ENCODE assay signal across 8 cellular contexts in the genomic region with DNA sequence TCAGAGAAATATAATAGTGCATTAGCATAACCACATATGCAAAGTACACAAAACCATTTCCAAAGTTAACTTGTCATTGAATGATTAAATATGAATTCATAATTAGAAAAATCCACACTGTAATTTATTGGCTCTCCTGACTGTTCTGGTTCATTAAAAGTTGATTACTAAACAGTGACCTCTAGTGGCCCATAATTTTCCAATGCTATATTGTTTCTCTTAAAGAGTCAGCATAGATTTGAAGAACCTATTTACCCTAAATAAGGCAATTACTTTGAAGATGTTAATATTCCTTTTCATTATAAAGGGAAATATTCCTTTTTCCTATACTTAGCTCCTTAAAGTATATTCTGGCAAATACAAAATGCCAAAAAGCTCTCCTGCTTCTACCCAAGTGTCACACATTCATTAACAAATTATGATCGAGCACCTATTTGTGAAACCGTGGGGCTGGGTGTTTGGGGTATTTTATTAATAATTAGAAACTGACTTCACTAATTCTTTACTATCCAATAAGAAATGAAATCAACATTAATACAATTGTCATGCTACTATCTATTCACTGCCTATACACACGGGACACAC.
A peak's percentile ranks its signal among the peaks of the same experiment; 100 is the strongest.
DNase-seq lines count a peak whose midpoint lies in the region; ATAC-seq and TF ChIP-seq lines count a peak whose summit lies in the region.

No MANE protein-coding gene starts in this region.

- no peak overlapping the region for H3K23ac ChIP-seq in mesenchymal stem cell (ENCODE audit: low read length in 2 of 2)

- H3K9me3 Mint-ChIP-seq in CD14-positive monocyte = no peaks in the 10 kb centered on the region
- no peaks in the 10 kb centered on the region for H3K9me3 Mint-ChIP-seq in stimulated activated naive B cell treated with anti-CD40 and anti-IgM and Interleukin-4, amounts not matched to agents 10 μg/mL and 1 μg/mL and 100 μg/mL, for 72 hours

- no peak overlapping the region for H3K4me2 ChIP-seq in mesenchymal stem cell (ENCODE audit: low read length, poor library complexity, severe bottlenecking)

- no peak overlapping the region for H4K8ac ChIP-seq in mesenchymal stem cell (ENCODE audit: low read length)

- peaks cover 0 to 6% of the 10 kb centered on the region in 2 experiments for H3K36me3 ChIP-seq in mesenchymal stem cell (ENCODE audit: control insufficient read depth in 1 of 2, insufficient read depth in 2 of 2, low read depth in 1 of 2, low read length in 2 of 2)

- peak; percentile 73 for TF ChIP-seq CTCF in CD14-positive monocyte (IDR thresholded peaks at IDR 0.05)

- no peak overlapping the region for H3K4me3 Mint-ChIP-seq in CD14-positive monocyte
- no peak overlapping the region for H3K4me3 Mint-ChIP-seq in stimulated activated naive B cell treated with anti-CD40 and anti-IgM and Interleukin-4, amounts not matched to agents 10 μg/mL and 1 μg/mL and 100 μg/mL, for 72 hours

- H2AFZ ChIP-seq in mesenchymal stem cell (ENCODE audit: low read depth, low read length) = no peak overlapping the region

- no peaks in the 10 kb centered on the region for H3K9me3 ChIP-seq in mesenchymal stem cell (ENCODE audit: control insufficient read depth, low read length)

- intact Hi-C loops in CD14-positive monocyte (cut with micrococcal nuclease) = loop anchor here in 1 of 2 donors (5.0 kb wide), 1 partner anchor 384 kb away; no protein-coding TSS in a partner anchor

- no peaks in the 10 kb centered on the region for H3K79me1 ChIP-seq in mesenchymal stem cell (replicated peaks; ENCODE audit: low read length, poor library complexity, severe bottlenecking)

- no peaks in the 10 kb centered on the region for H3K36me3 Mint-ChIP-seq in CD14-positive monocyte
- H3K36me3 Mint-ChIP-seq in stimulated activated naive B cell treated with anti-CD40 and anti-IgM and Interleukin-4, amounts not matched to agents 10 μg/mL and 1 μg/mL and 100 μg/mL, for 72 hours = peaks cover 3 to 8% of the 10 kb centered on the region in 2 donors

- no peak for ATAC-seq in HG03460 (IDR thresholded peaks at IDR 0.05; ENCODE audit: unreplicated experiment)
- ATAC-seq in HG03139 (IDR thresholded peaks at IDR 0.05; ENCODE audit: unreplicated experiment) = no peak
- ATAC-seq in stimulated activated naive B cell treated with anti-CD40 and anti-IgM and Interleukin-4, amounts not matched to agents 10 μg/mL and 1 μg/mL and 100 μg/mL, for 72 hours (replicated peaks) = no peak

- H3K27me3 ChIP-seq in mesenchymal stem cell (ENCODE audit: control insufficient read depth in 1 of 2, insufficient read depth in 1 of 2, low read length in 2 of 2) = no peaks in the 10 kb centered on the region

- no peaks in the 10 kb centered on the region for H3K4me1 ChIP-seq in mesenchymal stem cell (ENCODE audit: control insufficient read depth, insufficient read depth, low read depth, low read length)

- DNase-seq in CD14-positive monocyte (ENCODE audit: low spot score) (no peak), HT1080 (ENCODE audit: low read depth) (peak; percentile 41), NOMO-1 treated with dmso at 0.1 percent for 144 hours (lab: John Stamatoyannopoulos, UW; ENCODE audit: unreplicated experiment) (peak; percentile 13), dermis microvascular lymphatic vessel endothelial cell (ENCODE audit: low read depth in 2 of 2) (peak; percentile 21 to 47), mesenchymal stem cell (peak; percentile 52)
- no peak for DNase-seq in stimulated activated naive B cell treated with anti-CD40 and anti-IgM and Interleukin-4, amounts not matched to agents 10 μg/mL and 1 μg/mL and 100 μg/mL, for 72 hours

- H3K18ac ChIP-seq in mesenchymal stem cell (ENCODE audit: low read depth in 1 of 2, low read length in 2 of 2) = no peak overlapping the region

- no peak overlapping the region for H3K27ac ChIP-seq in mesenchymal stem cell (ENCODE audit: low read length, poor library complexity, severe bottlenecking)

- no peak overlapping the region for H2BK120ac ChIP-seq in mesenchymal stem cell (ENCODE audit: low read depth, low read length)

- H3K4me1 Mint-ChIP-seq in CD14-positive monocyte = peaks cover 14% of the 10 kb centered on the region
- H3K4me1 Mint-ChIP-seq in stimulated activated naive B cell treated with anti-CD40 and anti-IgM and Interleukin-4, amounts not matched to agents 10 μg/mL and 1 μg/mL and 100 μg/mL, for 72 hours = peaks cover 0 to 3% of the 10 kb centered on the region in 2 donors

- no peak overlapping the region for H2BK15ac ChIP-seq in mesenchymal stem cell (ENCODE audit: low read depth, poor library complexity, severe bottlenecking)

- no peak overlapping the region for H4K91ac ChIP-seq in mesenchymal stem cell (ENCODE audit: low read length)

- no peak overlapping the region for H2AK5ac ChIP-seq in mesenchymal stem cell (ENCODE audit: low read length, severe bottlenecking)

- no peak overlapping the region for H2BK5ac ChIP-seq in mesenchymal stem cell (ENCODE audit: low read depth, low read length, poor library complexity, severe bottlenecking)

- no peak overlapping the region for H3K4ac ChIP-seq in mesenchymal stem cell (ENCODE audit: low read depth in 1 of 2, low read length in 2 of 2)

- WGBS in mesenchymal stem cell = 98% methylated on average over 1 of the region's 3 CpGs

- peaks cover 0 to 2% (median 1%) of the 10 kb centered on the region in 3 donors for H3K27me3 Mint-ChIP-seq in CD14-positive monocyte (ENCODE audit: low read depth in 3 of 3)
- H3K27me3 Mint-ChIP-seq in stimulated activated naive B cell treated with anti-CD40 and anti-IgM and Interleukin-4, amounts not matched to agents 10 μg/mL and 1 μg/mL and 100 μg/mL, for 72 hours = no peaks in the 10 kb centered on the region

- no peak overlapping the region for H3K9ac ChIP-seq in mesenchymal stem cell (ENCODE audit: low read length)

- H3K4me3 ChIP-seq in mesenchymal stem cell (ENCODE audit: insufficient read depth in 1 of 2, low read depth in 1 of 2, low read length in 2 of 2) = no peak overlapping the region

- no peak overlapping the region for H3K14ac ChIP-seq in mesenchymal stem cell (ENCODE audit: low read length in 2 of 2)

- no peak overlapping the region for H2BK12ac ChIP-seq in mesenchymal stem cell (ENCODE audit: low read length in 2 of 2)

- no peak overlapping the region for H3K27ac Mint-ChIP-seq in CD14-positive monocyte
- no peak overlapping the region for H3K27ac Mint-ChIP-seq in stimulated activated naive B cell treated with anti-CD40 and anti-IgM and Interleukin-4, amounts not matched to agents 10 μg/mL and 1 μg/mL and 100 μg/mL, for 72 hours

Comparison
In these comparisons a context has a peak if more than half of its experiments do, and no peak if none do; other contexts are left out.
1. DNase-seq: peak in HT1080 (single experiment), NOMO-1 treated with dmso at 0.1 percent for 144 hours (single experiment), dermis microvascular lymphatic vessel endothelial cell (2 of 2) and mesenchymal stem cell (single experiment); none in CD14-positive monocyte (single experiment) and stimulated activated naive B cell treated with anti-CD40 and anti-IgM and Interleukin-4, amounts not matched to agents 10 μg/mL and 1 μg/mL and 100 μg/mL, for 72 hours (single experiment).